In the genomic region with DNA sequence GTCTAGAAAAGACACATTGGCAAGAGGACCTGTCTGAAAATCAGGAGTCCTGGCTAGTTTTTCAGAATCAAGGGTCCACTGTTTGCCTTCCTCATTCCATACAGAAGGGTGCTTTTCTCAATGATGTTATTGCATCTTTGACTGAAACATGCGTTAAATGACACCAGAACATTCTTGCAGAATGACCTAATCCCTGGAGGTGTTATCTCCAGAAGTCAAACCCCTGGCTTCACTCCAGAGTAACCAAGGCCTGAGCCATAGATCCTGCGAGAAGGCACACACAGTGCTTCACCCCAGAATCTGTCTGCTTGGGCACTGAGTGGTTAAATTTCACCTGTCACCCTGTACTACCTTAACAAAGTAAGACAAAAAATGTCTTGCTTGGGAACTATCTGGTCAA, we compare ENCODE assay signal across 17 cellular contexts.
"Had no signal": no experiment of that assay in that cellular context is flagged by ENCODE, and none has a peak within 500 bp of the region (broad histone marks: within the 10 kb centered on the region; RNA-seq: fewer than 3 reads in every experiment).

No MANE protein-coding gene starts in this region.

- H3K36me3 ChIP-seq: left ventricle myocardium inferior, sigmoid colon, upper lobe of left lung had no signal

- H3K36me3 Mint-ChIP-seq: memory B cell had no signal

- H3K27ac ChIP-seq: dorsolateral prefrontal cortex, left ventricle myocardium inferior, sigmoid colon, upper lobe of left lung had no signal

- H3K27me3 Mint-ChIP-seq: activated T-helper 17 cell treated with anti-CD3 and anti-CD28 coated beads, Interleukin-2, amount 50 U/mL, for 72 hours had no signal

- H3K9me3 Mint-ChIP-seq: activated naive CD4-positive, alpha-beta T cell treated with anti-CD3 and anti-CD28 coated beads for 36 hours; activated T-helper 17 cell treated with anti-CD3 and anti-CD28 coated beads, Interleukin-2, amount 50 U/mL, for 72 hours; memory B cell; nephron progenitor cell had no signal

- H3K4me1 ChIP-seq: left ventricle myocardium inferior, upper lobe of left lung had no signal

- H3K4me1 Mint-ChIP-seq: activated T-helper 17 cell treated with anti-CD3 and anti-CD28 coated beads, Interleukin-2, amount 50 U/mL, for 72 hours; memory B cell had no signal

- DNase-seq: activated CD4-positive, alpha-beta T cell treated with anti-CD3 and anti-CD28 coated beads, Interleukin-2, amount 50 U/mL, for 1 hour; activated CD4-positive, CD25-positive, alpha-beta regulatory T cell; activated naive CD4-positive, alpha-beta T cell treated with anti-CD3 and anti-CD28 coated beads for 36 hours; activated T-cell treated with anti-CD3 and anti-CD28 coated beads for 4 hours; dorsolateral prefrontal cortex; foreskin melanocyte; head of caudate nucleus; left ventricle myocardium inferior; nephron progenitor cell; sigmoid colon; stimulated activated CD4-positive, alpha-beta T cell treated with anti-CD3 and anti-CD28 coated beads, Interleukin-2, amount 100 ng/mL, for 48 hours; stimulated activated CD8-positive, alpha-beta memory T cell treated with anti-CD3 and anti-CD28 coated beads, Interleukin-4, amount 100 ng/mL, for 48 hours; stimulated activated naive CD8-positive, alpha-beta T cell treated with anti-CD3 and anti-CD28 coated beads, Interleukin-15, Interleukin-2, amounts not matched to agents 100 U/mL and 50 U/mL, for 24 hours; T-helper 2 cell; upper lobe of left lung had no signal

- H3K9me3 ChIP-seq: left ventricle myocardium inferior, sigmoid colon, upper lobe of left lung had no signal

- H3K27me3 ChIP-seq: sigmoid colon, upper lobe of left lung had no signal

- H3K27ac Mint-ChIP-seq: activated naive CD4-positive, alpha-beta T cell treated with anti-CD3 and anti-CD28 coated beads for 36 hours; activated T-helper 17 cell treated with anti-CD3 and anti-CD28 coated beads, Interleukin-2, amount 50 U/mL, for 72 hours; memory B cell; nephron progenitor cell had no signal

- H3K4me3 Mint-ChIP-seq: activated naive CD4-positive, alpha-beta T cell treated with anti-CD3 and anti-CD28 coated beads for 36 hours; activated T-helper 17 cell treated with anti-CD3 and anti-CD28 coated beads, Interleukin-2, amount 50 U/mL, for 72 hours; memory B cell; nephron progenitor cell had no signal

- H3K4me3 ChIP-seq: dorsolateral prefrontal cortex, left ventricle myocardium inferior, sigmoid colon, upper lobe of left lung had no signal

- ATAC-seq: activated T-helper 17 cell treated with anti-CD3 and anti-CD28 coated beads, Interleukin-2, amount 50 U/mL, for 72 hours; stimulated activated naive CD8-positive, alpha-beta T cell treated with anti-CD3 and anti-CD28 coated beads, Interleukin-15, Interleukin-2, amounts not matched to agents 100 U/mL and 50 U/mL, for 24 hours had no signal
